ENCODE assay signal across 9 cellular contexts in the genomic region with DNA sequence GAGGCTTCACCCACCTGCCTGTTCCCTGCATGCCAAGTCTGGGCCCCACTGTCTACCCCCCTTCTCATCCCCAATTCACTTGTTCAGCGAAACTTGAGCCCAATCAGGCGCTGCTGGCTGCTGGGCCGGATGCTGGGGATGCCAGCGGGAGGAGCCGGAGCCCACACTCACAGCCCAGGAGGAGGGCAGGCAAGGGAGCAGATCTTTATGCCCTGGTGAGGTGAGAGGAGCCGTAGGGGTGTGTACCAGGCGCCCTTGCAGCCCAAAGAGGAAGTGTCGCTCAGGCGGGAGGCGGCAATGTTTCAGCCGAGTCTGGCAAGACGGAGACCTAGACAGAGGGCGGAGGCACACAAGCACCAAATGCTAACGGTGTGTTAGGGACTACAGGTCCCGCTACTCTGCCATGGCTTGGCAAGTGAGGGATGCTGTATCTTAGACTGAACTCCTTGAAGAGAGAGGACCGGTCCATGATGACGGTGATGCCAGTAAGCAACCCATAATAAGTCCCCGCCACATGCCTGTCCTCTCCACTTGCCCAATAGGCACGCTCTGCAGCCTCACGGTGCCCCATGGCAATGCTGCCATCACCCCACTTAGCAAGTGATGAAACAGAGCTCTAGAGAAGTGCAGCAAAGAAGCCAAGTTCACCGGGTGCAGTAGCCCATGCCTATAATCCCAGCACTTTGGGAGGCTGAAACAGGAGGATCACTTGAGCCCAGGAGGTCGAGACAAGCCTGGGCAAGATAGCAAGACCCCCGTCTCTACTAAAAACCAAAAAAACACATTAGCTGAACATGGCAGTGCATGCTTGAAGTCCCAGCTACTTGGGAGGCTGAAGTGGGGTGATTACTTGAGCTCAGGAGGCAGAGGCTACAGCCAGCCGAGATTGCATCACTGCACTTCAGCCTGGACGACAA. TPM values are rescaled to one million over a fixed set of nuclear protein-coding genes. Genes with fewer than 3 reads are reported as not detected.
A peak's percentile ranks its signal among the peaks of the same experiment; 100 is the strongest.
DNase-seq lines count a peak whose midpoint lies in the region; ATAC-seq and TF ChIP-seq lines count a peak whose summit lies in the region.
"Had no signal": no experiment of that assay in that cellular context is flagged by ENCODE, and none has a peak within 500 bp of the region (broad histone marks: within the 10 kb centered on the region; RNA-seq: fewer than 3 reads in every experiment).

No MANE protein-coding gene starts in this region.

- intact Hi-C loops in lower lobe of right lung (cut with DNase I), result no loop called here

- ATAC-seq in lower lobe of right lung, result peak; percentile 40 to 43
- ATAC-seq in GM18868 (IDR thresholded peaks at IDR 0.05; ENCODE audit: unreplicated experiment), result no peak

- H3K36me3 ChIP-seq in lower lobe of right lung, result no peaks in the 10 kb centered on the region

- H3K4me1 ChIP-seq in lower lobe of right lung, result peaks cover 42% of the 10 kb centered on the region

- H3K27ac ChIP-seq in lower lobe of right lung, result peak overlapping the region; percentile 38

- TF ChIP-seq CTCF in lower lobe of right lung (IDR thresholded peaks at IDR 0.05), result no peak

- peaks cover 5% of the 10 kb centered on the region for H3K27me3 ChIP-seq in lower lobe of right lung (ENCODE audit: low read depth)

- H3K4me3 ChIP-seq in lower lobe of right lung, result no peak overlapping the region

- no peaks in the 10 kb centered on the region for H3K9me3 ChIP-seq in lower lobe of right lung

- DNase-seq in CD1c-positive myeloid dendritic cell (ENCODE audit: extremely low spot score) (peak; percentile 77), NCI-H2107 treated with DMSO at 0.1 percent for 48 hours (lab: John Stamatoyannopoulos, UW; ENCODE audit: unreplicated experiment) (peak; percentile 68), lower lobe of right lung (peak; percentile 82), NCI-H345 (lab: John Stamatoyannopoulos, UW) (no peak), DMS114 treated with DMSO at 0.1 percent for 48 hours (lab: John Stamatoyannopoulos, UW; ENCODE audit: unreplicated experiment) (no peak)
- peak; percentile 26 for DNase-seq in activated CD8-positive, alpha-beta memory T cell treated with anti-CD3 and anti-CD28 coated beads, Interleukin-2, amount 50 U/mL, for 4 hours
- DNase-seq in effector CD8-positive, alpha-beta T cell (lab: John Stamatoyannopoulos, UW), result no peak

RNA-seq across cellular contexts. Expression of a gene that starts 41.6 kb away (rescaled TPM):
- total RNA-seq in lower lobe of right lung, result not detected
- total RNA-seq: epithelial cell of proximal tubule had no signal

RNA-seq across cellular contexts. Expression of a gene that starts 55.1 kb away (rescaled TPM):
- total RNA-seq in lower lobe of right lung, result 28.9 TPM

Comparison
In these comparisons a context has a peak if more than half of its experiments do, and no peak if none do; other contexts are left out.
1. DNase-seq: peak in CD1c-positive myeloid dendritic cell (single experiment), NCI-H2107 treated with DMSO at 0.1 percent for 48 hours (single experiment), activated CD8-positive, alpha-beta memory T cell treated with anti-CD3 and anti-CD28 coated beads, Interleukin-2, amount 50 U/mL, for 4 hours (single experiment) and lower lobe of right lung (single experiment); none in NCI-H345 (single experiment), DMS114 treated with DMSO at 0.1 percent for 48 hours (single experiment) and effector CD8-positive, alpha-beta T cell (single experiment).